In genomic region chr6:136090929-136091328, GRCh38 we compare ENCODE assay signal across 14 cellular contexts.
"Had no signal": no experiment of that assay in that cellular context is flagged by ENCODE, and none has a peak within 500 bp of the region (broad histone marks: within the 10 kb centered on the region; RNA-seq: fewer than 3 reads in every experiment).

No MANE protein-coding gene starts in this region.

- H3K9me3 ChIP-seq: neutrophil, thoracic aorta had no signal

- H3K27ac ChIP-seq: neutrophil, thoracic aorta had no signal

- H3K27me3 ChIP-seq: neutrophil had no signal

- H3K4me3 ChIP-seq: lung, thoracic aorta had no signal

- ATAC-seq: activated CD4-positive, alpha-beta T cell treated with anti-CD3 and anti-CD28 coated beads for 36 hours; esophagus mucosa; stimulated activated effector memory CD8-positive, alpha-beta T cell treated with anti-CD3 and anti-CD28 coated beads, Interleukin-12 subunit alpha, Interleukin-12 subunit beta, amount 100 ng/mL, for 72 hours had no signal

- DNase-seq: activated CD4-positive, alpha-beta memory T cell treated with anti-CD3 and anti-CD28 coated beads for 36 hours; activated CD4-positive, alpha-beta T cell treated with anti-CD3 and anti-CD28 coated beads for 36 hours; activated effector memory CD4-positive, alpha-beta T cell treated with Interleukin-2 at 50 U/mL for 16 hours; activated T-cell treated with anti-CD3 and anti-CD28 coated beads, Interleukin-2, amount 50 U/mL, for 24 hours; caudate nucleus; foreskin fibroblast; naive B cell; posterior cingulate gyrus had no signal

- FAIRE-seq: colon had no signal

- H3K36me3 ChIP-seq: neutrophil, thoracic aorta had no signal
